Comparison of ENCODE assay signal across 1 cellular context in the genomic region with DNA sequence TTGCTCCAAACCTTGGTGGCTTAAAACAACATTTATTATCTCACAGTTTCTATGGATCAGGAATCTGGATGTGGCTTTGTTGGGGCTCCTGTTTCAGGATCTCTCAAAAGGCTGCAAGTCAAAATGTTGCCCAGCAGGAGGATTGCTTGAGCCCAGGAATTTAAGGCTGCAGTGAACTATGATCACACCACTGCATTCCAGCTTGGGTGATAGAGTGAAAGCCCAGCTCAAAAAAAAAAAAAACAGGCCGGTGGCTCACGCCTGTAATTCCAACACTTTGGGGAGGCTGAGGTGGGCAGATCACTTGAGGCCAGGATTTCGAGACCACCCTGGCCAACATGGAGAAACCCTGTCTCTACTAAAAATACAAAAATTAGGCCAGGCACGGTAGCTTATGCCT.
A peak's percentile ranks its signal among the peaks of the same experiment; 100 is the strongest.
TF ChIP-seq lines count a peak whose summit lies in the region.

No MANE protein-coding gene starts in this region.

TF ChIP-seq in HepG2, 621 proteins besides CTCF, POLR2A, EP300 and RAD21 (continued from another document):
- TF ChIP-seq SOX6 (IDR thresholded peaks at IDR 0.05) (no peak), SOX6 (CRISPR knock-in tag; IDR thresholded peaks at IDR 0.05) (peak; percentile 10; the same call in 1 of the 2 replicates)
